ENCODE assay signal across 28 cellular contexts in the genomic region with DNA sequence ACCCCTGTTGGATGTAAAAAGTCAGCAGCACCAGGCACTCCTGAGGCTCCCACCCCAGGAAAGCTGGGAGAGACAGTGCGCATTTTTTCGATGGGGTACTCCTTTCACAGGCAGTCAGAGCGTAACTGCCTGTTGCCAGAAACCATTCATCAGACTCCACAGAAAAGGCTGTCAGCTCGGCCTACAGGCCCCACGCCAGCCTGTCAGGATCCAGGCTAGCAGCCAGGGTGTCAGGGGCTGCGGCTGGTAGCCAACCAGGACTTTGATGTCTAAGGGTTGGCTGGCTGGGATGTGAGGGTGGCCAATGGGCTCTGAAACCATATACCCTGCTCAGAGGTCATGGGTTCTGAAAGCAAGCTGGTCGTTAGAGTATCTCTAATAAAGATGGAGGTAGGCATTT.
DNase-seq lines count a peak whose midpoint lies in the region; FAIRE-seq and TF ChIP-seq lines count a peak whose summit lies in the region.
"Had no signal": no experiment of that assay in that cellular context is flagged by ENCODE, and none has a peak within 500 bp of the region (broad histone marks: within the 10 kb centered on the region; RNA-seq: fewer than 3 reads in every experiment).

No MANE protein-coding gene starts in this region.

- H3K27me3 ChIP-seq in astrocyte (ENCODE audit: insufficient read depth, low read length) (no peaks in the 10 kb centered on the region), Caco-2 (replicated peaks; ENCODE audit: control insufficient read depth, insufficient read depth, low read length) (no peaks in the 10 kb centered on the region)
- H3K27me3 ChIP-seq: foreskin keratinocyte, MG63, sigmoid colon, upper lobe of right lung had no signal

- no peaks in the 10 kb centered on the region for H3K36me3 Mint-ChIP-seq in astrocyte (ENCODE audit: low read depth, unreplicated experiment)
- H3K36me3 Mint-ChIP-seq in Caco-2 (ENCODE audit: insufficient read depth, unreplicated experiment) = no peaks in the 10 kb centered on the region

- no peaks in the 10 kb centered on the region for H3K36me3 ChIP-seq in astrocyte (ENCODE audit: insufficient read depth, low read length)
- H3K36me3 ChIP-seq in Caco-2 (ENCODE audit: control insufficient read depth, insufficient read depth, low read length) = no peaks in the 10 kb centered on the region
- H3K36me3 ChIP-seq: MG63, sigmoid colon, upper lobe of right lung had no signal

- H3K4me2 ChIP-seq in astrocyte (ENCODE audit: low read length) = peak overlapping the region; percentile 3

- no peak for TF ChIP-seq CTCF in astrocyte (IDR thresholded peaks at IDR 0.05; ENCODE audit: insufficient read depth, low read depth, low read length)
- TF ChIP-seq CTCF in Caco-2 (IDR thresholded peaks at IDR 0.05; ENCODE audit: insufficient read depth in 1 of 2, low read depth in 1 of 2, low read length in 1 of 2, severe bottlenecking in 1 of 2, unreplicated experiment in 1 of 2) = no peak

- intact Hi-C loops in posterior cingulate gyrus (cut with DNase I) = no loop called here
- intact Hi-C loops in Caco-2 (cut with micrococcal nuclease; ENCODE audit: unreplicated experiment) = no loop called here

- no peak overlapping the region for H3K4me3 ChIP-seq in astrocyte (ENCODE audit: insufficient read depth, low read depth, low read length)
- H3K4me3 ChIP-seq in Caco-2 (ENCODE audit: low read depth, low read length) = no peak overlapping the region
- H3K4me3 ChIP-seq: lung, MG63, sigmoid colon, upper lobe of right lung had no signal

- no peak overlapping the region for H3K27ac Mint-ChIP-seq in astrocyte (ENCODE audit: unreplicated experiment)
- H3K27ac Mint-ChIP-seq in Caco-2 (ENCODE audit: unreplicated experiment) = no peak overlapping the region
- H3K27ac Mint-ChIP-seq: activated T-cell treated with anti-CD3 and anti-CD28 coated beads, Interleukin-2, amount 50 U/mL, for 24 hours had no signal

- no peak overlapping the region for H3K9ac ChIP-seq in astrocyte (ENCODE audit: low read length)

- no peak overlapping the region for H3K27ac ChIP-seq in astrocyte (ENCODE audit: low read depth, low read length)
- H3K27ac ChIP-seq: epithelial cell of prostate, foreskin keratinocyte, sigmoid colon, upper lobe of right lung had no signal

- no peak overlapping the region for H3K4me3 Mint-ChIP-seq in astrocyte (ENCODE audit: unreplicated experiment)
- H3K4me3 Mint-ChIP-seq in Caco-2 (ENCODE audit: unreplicated experiment) = no peak overlapping the region
- H3K4me3 Mint-ChIP-seq: activated T-cell treated with anti-CD3 and anti-CD28 coated beads, Interleukin-2, amount 50 U/mL, for 24 hours had no signal

- no TSS peak for BruUV-seq in Caco-2 (replicated peaks; lab: Mats Ljungman, UMichigan)

- peaks cover 6% of the 10 kb centered on the region for H3K4me1 Mint-ChIP-seq in astrocyte (ENCODE audit: low read depth, unreplicated experiment)
- H3K4me1 Mint-ChIP-seq in Caco-2 (ENCODE audit: low read depth, unreplicated experiment) = no peaks in the 10 kb centered on the region

- H3K9me3 ChIP-seq in astrocyte (ENCODE audit: insufficient read depth, low read depth, low read length) (no peaks in the 10 kb centered on the region), Caco-2 (no peaks in the 10 kb centered on the region)
- H3K9me3 ChIP-seq: MG63, sigmoid colon, upper lobe of right lung had no signal

- CTCF ChIA-PET in Caco-2 (lab: Charles Lee) = no interaction called here

- H4K20me1 ChIP-seq in astrocyte (ENCODE audit: insufficient read depth, low read length) = no peaks in the 10 kb centered on the region

- FAIRE-seq in astrocyte (lab: Jason Lieb, UNC) = no peak
- FAIRE-seq: GM12892, TTC549 had no signal

- H3K27me3 Mint-ChIP-seq in astrocyte (ENCODE audit: low read depth, unreplicated experiment) = no peaks in the 10 kb centered on the region
- H3K27me3 Mint-ChIP-seq in Caco-2 (ENCODE audit: insufficient read depth, unreplicated experiment) = peaks cover 5% of the 10 kb centered on the region
- H3K27me3 Mint-ChIP-seq: activated T-cell treated with anti-CD3 and anti-CD28 coated beads, Interleukin-2, amount 50 U/mL, for 24 hours had no signal

- DNase-seq in NCI-H2081 (lab: John Stamatoyannopoulos, UW) = peak; percentile 10 to 46
- DNase-seq in NCI-H2081 treated with DMSO at 0.1 percent for 48 hours (lab: John Stamatoyannopoulos, UW) = no peak
- peak; percentile 58 for DNase-seq in astrocyte (ENCODE audit: low read depth)
- peak in 40 of 51 donors; percentile 3 to 82 (median 42) for DNase-seq in hypothalamus (lab: John Stamatoyannopoulos, UW)
- DNase-seq in posterior cingulate gyrus = peak; percentile 30 to 89 (median 51)
- no peak for DNase-seq in COLO668 (lab: John Stamatoyannopoulos, UW; ENCODE audit: unreplicated experiment)
- DNase-seq in KBM-7 = no peak
- DNase-seq in Caco-2 = no peak
- DNase-seq: activated CD4-positive, alpha-beta T cell treated with anti-CD3 and anti-CD28 coated beads for 1 hour; activated naive CD4-positive, alpha-beta T cell; activated T-cell treated with anti-CD3 and anti-CD28 coated beads, Interleukin-2, amount 50 U/mL, for 24 hours; central memory CD4-positive, alpha-beta T cell; DND-41; foreskin keratinocyte; GOT3; islet precursor cell; MG63; NCI-H748 treated with DMSO at 0.1 percent for 48 hours; occipital lobe; OCI-M1; SIG-M5; sigmoid colon; T-helper 1 cell; upper lobe of right lung had no signal

- peak overlapping the region; percentile 62 for H2AFZ ChIP-seq in astrocyte (ENCODE audit: low read depth, low read length)

- POLR2A ChIA-PET in Caco-2 (lab: Charles Lee) = no interaction called here

- in situ Hi-C loops in KBM-7 (cut with MboI; ENCODE audit: low pct_unique_long_range_greater_than_20kb, low sequenced_read_pairs) = no loop called here

- H3K9me3 Mint-ChIP-seq in astrocyte (ENCODE audit: unreplicated experiment) = peaks cover 2% of the 10 kb centered on the region
- no peaks in the 10 kb centered on the region for H3K9me3 Mint-ChIP-seq in Caco-2 (ENCODE audit: unreplicated experiment)

- peaks cover 13% of the 10 kb centered on the region for H3K4me1 ChIP-seq in astrocyte (ENCODE audit: insufficient read depth, low read length)
- no peaks in the 10 kb centered on the region for H3K4me1 ChIP-seq in Caco-2
- H3K4me1 ChIP-seq: foreskin keratinocyte, upper lobe of right lung had no signal

- no peaks in the 10 kb centered on the region for H3K79me2 ChIP-seq in astrocyte (ENCODE audit: insufficient read depth, low read length)

Comparison
In these comparisons a context has a peak if more than half of its experiments do, and no peak if none do; other contexts are left out.
1. DNase-seq: peak in NCI-H2081 (2 of 2), astrocyte (single experiment), hypothalamus (40 of 51) and posterior cingulate gyrus (10 of 10); none in NCI-H2081 treated with DMSO at 0.1 percent for 48 hours (single experiment), COLO668 (single experiment), KBM-7 (single experiment) and Caco-2 (0 of 2).